In genomic region chr16:34803683-34804416, GRCh38 we compare ENCODE assay signal across 18 cellular contexts.
"Had no signal": no experiment of that assay in that cellular context is flagged by ENCODE, and none has a peak within 500 bp of the region (broad histone marks: within the 10 kb centered on the region; RNA-seq: fewer than 3 reads in every experiment).

No MANE protein-coding gene starts in this region.

- H3K4me3 ChIP-seq: body of pancreas, colonic mucosa, gastrocnemius medialis, neural progenitor cell, ovary, sigmoid colon, upper lobe of right lung had no signal

- H3K27ac ChIP-seq: body of pancreas, colonic mucosa, gastrocnemius medialis, neural progenitor cell, ovary, sigmoid colon, upper lobe of right lung had no signal

- H3K9me3 ChIP-seq: body of pancreas, colonic mucosa, gastrocnemius medialis, ovary, upper lobe of right lung had no signal

- H3K36me3 ChIP-seq: colonic mucosa, gastrocnemius medialis, neural progenitor cell, ovary, sigmoid colon, upper lobe of right lung had no signal

- H3K4me1 ChIP-seq: body of pancreas, colonic mucosa, gastrocnemius medialis, neural progenitor cell, sigmoid colon, upper lobe of right lung had no signal

- H3K4me3 Mint-ChIP-seq: activated CD4-positive, alpha-beta T cell treated with anti-CD3 and anti-CD28 coated beads, Interleukin-2, amount 10 ng/mL, durations not matched to agents 24 days and 14 days; activated T-cell treated with anti-CD3 and anti-CD28 coated beads, Interleukin-2, amount 50 U/mL, for 4 hours; naive thymus-derived CD4-positive, alpha-beta T cell; neural progenitor cell; stimulated activated naive B cell treated with anti-CD40 and anti-IgM and Interleukin-4, amounts not matched to agents 10 μg/mL and 1 μg/mL and 100 μg/mL, for 72 hours had no signal

- H2AFZ ChIP-seq: neural progenitor cell had no signal

- DNase-seq: activated CD4-positive, alpha-beta T cell treated with anti-CD3 and anti-CD28 coated beads, Interleukin-2, amount 10 ng/mL, durations not matched to agents 24 days and 14 days; activated CD4-positive, CD25-positive, alpha-beta regulatory T cell; activated CD8-positive, alpha-beta memory T cell treated with anti-CD3 and anti-CD28 coated beads, Interleukin-2, amount 50 U/mL, for 4 hours; activated T-cell treated with anti-CD3 and anti-CD28 coated beads, Interleukin-2, amount 50 U/mL, for 4 hours; body of pancreas; caudate nucleus; colonic mucosa; erythroblast; gastrocnemius medialis; kidney glomerular epithelial cell; mesenchymal stem cell; naive thymus-derived CD4-positive, alpha-beta T cell; sigmoid colon; stimulated activated naive B cell treated with anti-CD40 and anti-IgM and Interleukin-4, amounts not matched to agents 10 μg/mL and 1 μg/mL and 100 μg/mL, for 72 hours; T1000; upper lobe of right lung had no signal

- H3K36me3 Mint-ChIP-seq: naive thymus-derived CD4-positive, alpha-beta T cell; neural progenitor cell; stimulated activated naive B cell treated with anti-CD40 and anti-IgM and Interleukin-4, amounts not matched to agents 10 μg/mL and 1 μg/mL and 100 μg/mL, for 72 hours had no signal

- H3K27ac Mint-ChIP-seq: activated CD4-positive, alpha-beta T cell treated with anti-CD3 and anti-CD28 coated beads, Interleukin-2, amount 10 ng/mL, durations not matched to agents 24 days and 14 days; naive thymus-derived CD4-positive, alpha-beta T cell; neural progenitor cell; stimulated activated naive B cell treated with anti-CD40 and anti-IgM and Interleukin-4, amounts not matched to agents 10 μg/mL and 1 μg/mL and 100 μg/mL, for 72 hours had no signal

- H3K4me2 ChIP-seq: neural progenitor cell had no signal

- ATAC-seq: activated T-cell treated with anti-CD3 and anti-CD28 coated beads, Interleukin-2, amount 50 U/mL, for 4 hours; body of pancreas; gastrocnemius medialis; naive thymus-derived CD4-positive, alpha-beta T cell; stimulated activated naive B cell treated with anti-CD40 and anti-IgM and Interleukin-4, amounts not matched to agents 10 μg/mL and 1 μg/mL and 100 μg/mL, for 72 hours; upper lobe of right lung had no signal

- H3K4me1 Mint-ChIP-seq: activated CD4-positive, alpha-beta T cell treated with anti-CD3 and anti-CD28 coated beads, Interleukin-2, amount 10 ng/mL, durations not matched to agents 24 days and 14 days; naive thymus-derived CD4-positive, alpha-beta T cell; neural progenitor cell; stimulated activated naive B cell treated with anti-CD40 and anti-IgM and Interleukin-4, amounts not matched to agents 10 μg/mL and 1 μg/mL and 100 μg/mL, for 72 hours had no signal

- H3K27me3 ChIP-seq: body of pancreas, colonic mucosa, gastrocnemius medialis, neural progenitor cell, ovary, upper lobe of right lung had no signal

- H3K27me3 Mint-ChIP-seq: activated CD4-positive, alpha-beta T cell treated with anti-CD3 and anti-CD28 coated beads, Interleukin-2, amount 10 ng/mL, durations not matched to agents 24 days and 14 days; naive thymus-derived CD4-positive, alpha-beta T cell; stimulated activated naive B cell treated with anti-CD40 and anti-IgM and Interleukin-4, amounts not matched to agents 10 μg/mL and 1 μg/mL and 100 μg/mL, for 72 hours had no signal
